12 cellular contexts compared by ENCODE assay signal in the genomic region with DNA sequence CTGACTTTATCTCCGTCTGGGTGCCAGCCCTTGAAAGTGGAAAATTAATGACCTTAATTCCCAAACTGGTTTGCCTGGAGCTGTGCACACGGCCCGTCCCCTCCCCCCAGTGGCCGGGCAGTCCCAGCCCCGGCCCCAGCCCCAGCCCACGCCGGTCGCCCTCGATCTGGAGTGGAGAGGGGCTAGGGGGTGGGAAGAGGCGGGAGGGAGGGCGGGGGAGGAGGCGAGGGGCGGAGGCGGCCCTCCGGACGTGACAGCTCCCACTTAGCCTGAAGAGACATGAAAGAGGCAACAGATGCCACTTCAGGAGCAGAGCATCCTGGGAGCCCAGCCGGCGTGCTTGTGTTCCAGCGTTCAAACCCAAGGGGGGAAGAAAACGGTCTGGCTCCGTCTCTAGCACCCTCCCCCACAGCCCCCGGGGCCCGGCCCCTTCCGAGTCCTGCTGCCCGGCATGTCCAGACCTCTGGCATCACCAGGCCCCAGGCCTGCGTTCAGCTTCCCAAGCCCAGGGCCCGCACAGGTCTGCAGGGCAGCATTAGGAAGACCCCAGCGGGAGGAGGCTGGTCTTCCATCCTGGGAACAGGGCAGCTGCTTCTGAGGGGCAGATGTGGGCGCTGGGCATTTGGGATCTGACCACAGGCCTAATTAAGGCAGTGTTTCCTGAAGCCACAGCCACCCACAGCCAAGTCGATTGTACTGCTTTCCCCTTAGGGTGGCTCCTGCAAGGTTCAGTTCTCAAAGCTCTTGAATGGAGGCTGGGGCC. TPM values are rescaled to one million over a fixed set of nuclear protein-coding genes. Genes with fewer than 3 reads are reported as not detected.
DNase-seq lines count a peak whose midpoint lies in the region; ATAC-seq and TF ChIP-seq lines count a peak whose summit lies in the region.
"Had no signal": no experiment of that assay in that cellular context is flagged by ENCODE, and none has a peak within 500 bp of the region (broad histone marks: within the 10 kb centered on the region; RNA-seq: fewer than 3 reads in every experiment).

No MANE protein-coding gene starts in this region.

- no peak overlapping the region for H3K4me3 Mint-ChIP-seq in type B pancreatic cell
- H3K4me3 Mint-ChIP-seq: mesothelial cell of epicardium had no signal

- no peaks in the 10 kb centered on the region for H3K9me2 ChIP-seq in SK-N-SH

- H3K9me3 ChIP-seq in SK-N-SH (no peaks in the 10 kb centered on the region), iPS-20b (ENCODE audit: insufficient read depth, low read depth, low read length) (no peaks in the 10 kb centered on the region), mucosa of descending colon (no peaks in the 10 kb centered on the region)

- intact Hi-C loops in mucosa of descending colon (cut with DNase I, micrococcal nuclease) = no loop called here

- peaks cover 4% of the 10 kb centered on the region for H3K9me3 Mint-ChIP-seq in type B pancreatic cell

- no peaks in the 10 kb centered on the region for H3K79me2 ChIP-seq in SK-N-SH (ENCODE audit: insufficient read depth)

- H2AFZ ChIP-seq in SK-N-SH (ENCODE audit: low read depth) = no peak overlapping the region

- CTCF ChIA-PET in SK-N-SH (lab: Yijun Ruan, JAX) = interaction anchor here (0.7 to 3.3 kb wide), 17 partner anchors 10 to 283 kb away, joined by 3 to 24 read pairs (median 4); a partner anchor contains a TSS

- no peak overlapping the region for H3K27ac Mint-ChIP-seq in type B pancreatic cell
- H3K27ac Mint-ChIP-seq: mesothelial cell of epicardium had no signal

- H3K27me3 ChIP-seq in SK-N-SH (ENCODE audit: insufficient read depth) (no peaks in the 10 kb centered on the region; the same call in 1 of the 2 replicates), iPS-20b (ENCODE audit: insufficient read depth, low read length) (peaks cover 37% of the 10 kb centered on the region)

- peak in 1 of 2 experiments; percentile 57; a peak in 1 of 4 replicates for TF ChIP-seq EP300 in SK-N-SH (IDR thresholded peaks at IDR 0.05; ENCODE audit: borderline replicate concordance in 1 of 2, low read depth in 1 of 2, low read length in 1 of 2)

- no peak overlapping the region for H3K9ac ChIP-seq in SK-N-SH
- H3K9ac ChIP-seq in iPS-20b (ENCODE audit: low read depth, low read length) = peak overlapping the region; percentile 19; the same call in 1 of the 2 replicates

- H3K36me3 ChIP-seq in SK-N-SH (replicated peaks in 1 of 2; ENCODE audit: control insufficient read depth in 1 of 2, insufficient read depth in 2 of 2, low read length in 1 of 2) = no peaks in the 10 kb centered on the region
- no peaks in the 10 kb centered on the region for H3K36me3 ChIP-seq in iPS-20b (ENCODE audit: insufficient read depth, low read depth, low read length)
- no peaks in the 10 kb centered on the region for H3K36me3 ChIP-seq in mucosa of descending colon (ENCODE audit: low read depth)

- no peaks in the 10 kb centered on the region for H3K4me1 Mint-ChIP-seq in type B pancreatic cell (ENCODE audit: unreplicated experiment)

- peak overlapping the region in 1 of 2 experiments; percentile 98; a peak in 2 of 4 replicates for H3K27ac ChIP-seq in SK-N-SH (ENCODE audit: low read depth in 2 of 2, low read length in 1 of 2)
- no peak overlapping the region for H3K27ac ChIP-seq in iPS-20b (ENCODE audit: low read length)

- no peaks in the 10 kb centered on the region for H3F3A ChIP-seq in SK-N-SH (replicated peaks; ENCODE audit: insufficient read depth)

- peaks cover 18% of the 10 kb centered on the region for H3K27me3 Mint-ChIP-seq in type B pancreatic cell

- TF ChIP-seq CTCF in SK-N-SH (IDR thresholded peaks at IDR 0.05) (no peak), type B pancreatic cell (conservative IDR thresholded peaks at IDR 0.05) (no peak), mucosa of descending colon (IDR thresholded peaks at IDR 0.05) (no peak)

- H3K36me3 Mint-ChIP-seq in type B pancreatic cell = no peaks in the 10 kb centered on the region
- H3K36me3 Mint-ChIP-seq: mesothelial cell of epicardium had no signal

- ATAC-seq in mucosa of descending colon = no peak
- ATAC-seq in HG02970 (IDR thresholded peaks at IDR 0.05; ENCODE audit: low FRiP score, unreplicated experiment) = no peak

- H3K4me3 ChIP-seq in SK-N-SH (ENCODE audit: low read depth in 2 of 2, low read length in 1 of 2) = peak overlapping the region in 1 of 2 experiments; percentile 5; a peak in 1 of 4 replicates
- peak overlapping the region; percentile 76 for H3K4me3 ChIP-seq in iPS-20b (ENCODE audit: low read length)
- H3K4me3 ChIP-seq in mucosa of descending colon = no peak overlapping the region

- no peaks in the 10 kb centered on the region for H4K20me1 ChIP-seq in SK-N-SH (ENCODE audit: insufficient read depth)

- no peak overlapping the region for H3K4me2 ChIP-seq in SK-N-SH

- TF ChIP-seq RAD21 in SK-N-SH (IDR thresholded peaks at IDR 0.05; ENCODE audit: low read length) = no peak; the same call in 1 of the 2 replicates

- POLR2A ChIA-PET in SK-N-SH (lab: Yijun Ruan, JAX) = interaction anchor here (0.5 to 2.6 kb wide), 9 partner anchors 14 to 54 kb away, joined by 3 to 19 read pairs (median 4); a partner anchor contains a TSS

- DNase-seq in SKM-1 treated with dmso at 0.1 percent for 144 hours (lab: John Stamatoyannopoulos, UW; ENCODE audit: unreplicated experiment) (peak; percentile 10), SKM-1 (lab: John Stamatoyannopoulos, UW; ENCODE audit: unreplicated experiment) (no peak), SK-N-SH (peak; percentile 93), type B pancreatic cell (ENCODE audit: extremely low spot score, unreplicated experiment) (peak; percentile 77), mucosa of descending colon (no peak)
- DNase-seq in activated T-cell treated with anti-CD3 and anti-CD28 coated beads, Interleukin-2, amount 50 U/mL, for 48 hours = no peak
- DNase-seq: NCI-H446 treated with DMSO at 0.1 percent for 48 hours had no signal

- 14% methylated on average over 26 of the region's 30 CpGs for whole genome bisulfite sequencing in SK-N-SH (ENCODE audit: low lambda C conversion rate)

- H3K4me1 ChIP-seq in SK-N-SH (ENCODE audit: control insufficient read depth in 1 of 2, insufficient read depth in 2 of 2, low read depth in 1 of 2, low read length in 1 of 2) (peaks cover 0 to 34% of the 10 kb centered on the region in 2 experiments; a peak in 2 of 4 replicates), iPS-20b (ENCODE audit: insufficient read depth, low read length) (peaks cover 4% of the 10 kb centered on the region; the same call in 1 of the 2 replicates), mucosa of descending colon (ENCODE audit: low read depth) (no peaks in the 10 kb centered on the region)

TF ChIP-seq in SK-N-SH, 30 proteins besides CTCF, POLR2A, EP300 and RAD21:
- no peak for TF ChIP-seq ELF1 (IDR thresholded peaks at IDR 0.05)
- peak; percentile 83 for TF ChIP-seq RCOR1 (IDR thresholded peaks at IDR 0.05; ENCODE audit: low read length)
- TF ChIP-seq SMC3 (IDR thresholded peaks at IDR 0.05; ENCODE audit: low read depth, low read length) = no peak
- TF ChIP-seq CHD2 (IDR thresholded peaks at IDR 0.05; ENCODE audit: low read length, partially characterized antibody) = peak; percentile 58
- no peak; the same call in 1 of the 2 replicates for TF ChIP-seq FOXJ3 (CRISPR knock-in tag; IDR thresholded peaks at IDR 0.05)
- TF ChIP-seq, protein P1, sequence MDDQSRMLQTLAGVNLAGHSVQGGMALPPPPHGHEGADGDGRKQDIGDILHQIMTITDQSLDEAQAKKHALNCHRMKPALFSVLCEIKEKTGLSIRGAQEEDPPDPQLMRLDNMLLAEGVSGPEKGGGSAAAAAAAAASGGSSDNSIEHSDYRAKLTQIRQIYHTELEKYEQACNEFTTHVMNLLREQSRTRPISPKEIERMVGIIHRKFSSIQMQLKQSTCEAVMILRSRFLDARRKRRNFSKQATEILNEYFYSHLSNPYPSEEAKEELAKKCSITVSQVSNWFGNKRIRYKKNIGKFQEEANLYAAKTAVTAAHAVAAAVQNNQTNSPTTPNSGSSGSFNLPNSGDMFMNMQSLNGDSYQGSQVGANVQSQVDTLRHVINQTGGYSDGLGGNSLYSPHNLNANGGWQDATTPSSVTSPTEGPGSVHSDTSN (IDR thresholded peaks at IDR 0.05) = 0 out of 2 replicates have a peak, but pooled peaks have one; percentile 16
TF ChIP-seq in SK-N-SH: peak in this region for 3.

RNA-seq across cellular contexts. Expression of a gene that starts 20.0 kb away (rescaled TPM):
- polyA plus RNA-seq in SK-N-SH (2012; rRNA removed) = 0.12 and 0.62 TPM in 2 replicates
- polyA plus RNA-seq in SK-N-SH (2012; cell fraction: cytosol; rRNA removed) = 0.59 and 0.60 TPM in 2 replicates
- 0.35 and 1.3 TPM in 2 replicates for polyA plus RNA-seq in SK-N-SH (2012; cell fraction: nucleus; rRNA removed)
- total RNA-seq in type B pancreatic cell (ENCODE audit: low replicate concordance) = 2.1 and 2.7 TPM in 2 replicates
- total RNA-seq in mucosa of descending colon = under 1 TPM in 1 of 3 donors, not detected in 2; 0.70 TPM
- total RNA-seq: activated CD8-positive, alpha-beta memory T cell treated with anti-CD3 and anti-CD28 coated beads for 36 hours had no signal
- polyA plus RNA-seq: AG04450 had no signal

Comparison
In these comparisons a context has a peak if more than half of its experiments do, and no peak if none do; other contexts are left out.
1. DNase-seq: peak in SKM-1 treated with dmso at 0.1 percent for 144 hours (single experiment), SK-N-SH (single experiment) and type B pancreatic cell (single experiment); none in SKM-1 (single experiment), mucosa of descending colon (0 of 3) and activated T-cell treated with anti-CD3 and anti-CD28 coated beads, Interleukin-2, amount 50 U/mL, for 48 hours (0 of 2).